In the genomic region with DNA sequence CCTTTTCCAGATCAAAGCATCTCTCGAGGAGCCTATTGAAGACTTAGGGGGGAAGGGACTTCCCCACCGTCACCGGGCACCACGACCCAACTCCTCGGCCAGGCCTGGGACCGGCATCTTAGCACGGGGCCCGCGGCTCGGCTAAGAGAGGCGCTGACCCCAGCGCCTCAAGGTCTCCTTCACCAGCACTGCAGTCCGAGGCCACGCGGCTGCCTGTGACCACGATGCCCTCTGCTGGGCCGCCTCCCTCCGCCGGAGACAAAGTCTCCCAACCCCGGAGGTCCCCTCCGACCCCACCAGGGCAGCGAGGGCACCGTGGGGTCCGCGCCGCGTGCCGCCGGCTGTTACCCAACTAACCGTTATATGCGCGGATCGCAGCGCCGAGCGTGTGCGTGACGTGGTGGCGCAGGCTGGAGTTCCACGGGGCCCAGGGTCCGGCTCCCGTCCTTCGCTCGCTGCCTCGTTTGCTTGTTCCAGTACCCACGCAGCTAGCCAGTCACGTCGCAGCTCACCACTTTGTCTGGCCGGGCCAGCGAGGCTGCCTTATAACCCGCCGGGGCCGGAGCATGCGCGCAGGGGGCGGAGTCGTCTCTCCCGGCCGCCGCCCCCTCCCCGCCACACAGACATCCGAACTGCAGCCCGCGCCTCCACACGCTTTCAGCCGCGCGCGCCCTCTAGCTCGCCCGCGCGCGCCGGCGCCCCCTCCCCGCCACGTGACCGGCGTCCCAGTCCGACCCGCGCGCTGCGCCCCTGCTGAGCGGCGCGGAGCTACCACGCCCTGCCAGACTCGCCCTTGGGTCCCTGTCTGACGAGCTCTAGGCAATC, we compare ENCODE assay signal across 1 cellular context.
TF ChIP-seq lines count a peak whose summit lies in the region.

A gene with protein sequence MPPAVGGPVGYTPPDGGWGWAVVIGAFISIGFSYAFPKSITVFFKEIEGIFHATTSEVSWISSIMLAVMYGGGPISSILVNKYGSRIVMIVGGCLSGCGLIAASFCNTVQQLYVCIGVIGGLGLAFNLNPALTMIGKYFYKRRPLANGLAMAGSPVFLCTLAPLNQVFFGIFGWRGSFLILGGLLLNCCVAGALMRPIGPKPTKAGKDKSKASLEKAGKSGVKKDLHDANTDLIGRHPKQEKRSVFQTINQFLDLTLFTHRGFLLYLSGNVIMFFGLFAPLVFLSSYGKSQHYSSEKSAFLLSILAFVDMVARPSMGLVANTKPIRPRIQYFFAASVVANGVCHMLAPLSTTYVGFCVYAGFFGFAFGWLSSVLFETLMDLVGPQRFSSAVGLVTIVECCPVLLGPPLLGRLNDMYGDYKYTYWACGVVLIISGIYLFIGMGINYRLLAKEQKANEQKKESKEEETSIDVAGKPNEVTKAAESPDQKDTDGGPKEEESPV (minus strand): TSS at position 519 of the 825 bp plus-strand sequence. CDS start 26,888 bp downstream, outside the sequence.

TF ChIP-seq in HEK293, 187 proteins besides CTCF, POLR2A, EP300 and RAD21 (continued from another document and continues in another):
- TF ChIP-seq, protein P1, sequence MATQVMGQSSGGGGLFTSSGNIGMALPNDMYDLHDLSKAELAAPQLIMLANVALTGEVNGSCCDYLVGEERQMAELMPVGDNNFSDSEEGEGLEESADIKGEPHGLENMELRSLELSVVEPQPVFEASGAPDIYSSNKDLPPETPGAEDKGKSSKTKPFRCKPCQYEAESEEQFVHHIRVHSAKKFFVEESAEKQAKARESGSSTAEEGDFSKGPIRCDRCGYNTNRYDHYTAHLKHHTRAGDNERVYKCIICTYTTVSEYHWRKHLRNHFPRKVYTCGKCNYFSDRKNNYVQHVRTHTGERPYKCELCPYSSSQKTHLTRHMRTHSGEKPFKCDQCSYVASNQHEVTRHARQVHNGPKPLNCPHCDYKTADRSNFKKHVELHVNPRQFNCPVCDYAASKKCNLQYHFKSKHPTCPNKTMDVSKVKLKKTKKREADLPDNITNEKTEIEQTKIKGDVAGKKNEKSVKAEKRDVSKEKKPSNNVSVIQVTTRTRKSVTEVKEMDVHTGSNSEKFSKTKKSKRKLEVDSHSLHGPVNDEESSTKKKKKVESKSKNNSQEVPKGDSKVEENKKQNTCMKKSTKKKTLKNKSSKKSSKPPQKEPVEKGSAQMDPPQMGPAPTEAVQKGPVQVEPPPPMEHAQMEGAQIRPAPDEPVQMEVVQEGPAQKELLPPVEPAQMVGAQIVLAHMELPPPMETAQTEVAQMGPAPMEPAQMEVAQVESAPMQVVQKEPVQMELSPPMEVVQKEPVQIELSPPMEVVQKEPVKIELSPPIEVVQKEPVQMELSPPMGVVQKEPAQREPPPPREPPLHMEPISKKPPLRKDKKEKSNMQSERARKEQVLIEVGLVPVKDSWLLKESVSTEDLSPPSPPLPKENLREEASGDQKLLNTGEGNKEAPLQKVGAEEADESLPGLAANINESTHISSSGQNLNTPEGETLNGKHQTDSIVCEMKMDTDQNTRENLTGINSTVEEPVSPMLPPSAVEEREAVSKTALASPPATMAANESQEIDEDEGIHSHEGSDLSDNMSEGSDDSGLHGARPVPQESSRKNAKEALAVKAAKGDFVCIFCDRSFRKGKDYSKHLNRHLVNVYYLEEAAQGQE (tag by site-specific recombination; IDR thresholded peaks at IDR 0.05) = peak; percentile 60
- no peak for TF ChIP-seq ZNF776 (tag by site-specific recombination; IDR thresholded peaks at IDR 0.05; ENCODE audit: borderline replicate concordance)
- peak; percentile 94 for TF ChIP-seq ZFP37 (tag by site-specific recombination; IDR thresholded peaks at IDR 0.05)
- TF ChIP-seq, protein P2, sequence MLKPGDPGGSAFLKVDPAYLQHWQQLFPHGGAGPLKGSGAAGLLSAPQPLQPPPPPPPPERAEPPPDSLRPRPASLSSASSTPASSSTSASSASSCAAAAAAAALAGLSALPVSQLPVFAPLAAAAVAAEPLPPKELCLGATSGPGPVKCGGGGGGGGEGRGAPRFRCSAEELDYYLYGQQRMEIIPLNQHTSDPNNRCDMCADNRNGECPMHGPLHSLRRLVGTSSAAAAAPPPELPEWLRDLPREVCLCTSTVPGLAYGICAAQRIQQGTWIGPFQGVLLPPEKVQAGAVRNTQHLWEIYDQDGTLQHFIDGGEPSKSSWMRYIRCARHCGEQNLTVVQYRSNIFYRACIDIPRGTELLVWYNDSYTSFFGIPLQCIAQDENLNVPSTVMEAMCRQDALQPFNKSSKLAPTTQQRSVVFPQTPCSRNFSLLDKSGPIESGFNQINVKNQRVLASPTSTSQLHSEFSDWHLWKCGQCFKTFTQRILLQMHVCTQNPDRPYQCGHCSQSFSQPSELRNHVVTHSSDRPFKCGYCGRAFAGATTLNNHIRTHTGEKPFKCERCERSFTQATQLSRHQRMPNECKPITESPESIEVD (tag by site-specific recombination; IDR thresholded peaks at IDR 0.05) = no peak
- TF ChIP-seq, protein P3, sequence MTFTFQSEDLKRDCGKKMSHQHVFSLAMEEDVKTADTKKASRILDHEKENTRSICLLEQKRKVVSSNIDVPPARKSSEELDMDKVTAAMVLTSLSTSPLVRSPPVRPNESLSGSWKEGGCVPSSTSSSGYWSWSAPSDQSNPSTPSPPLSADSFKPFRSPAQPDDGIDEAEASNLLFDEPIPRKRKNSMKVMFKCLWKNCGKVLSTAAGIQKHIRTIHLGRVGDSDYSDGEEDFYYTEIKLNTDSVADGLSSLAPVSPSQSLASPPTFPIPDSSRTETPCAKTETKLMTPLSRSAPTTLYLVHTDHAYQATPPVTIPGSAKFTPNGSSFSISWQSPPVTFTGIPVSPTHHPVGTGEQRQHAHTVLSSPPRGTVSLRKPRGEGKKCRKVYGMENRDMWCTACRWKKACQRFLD (tag by site-specific recombination; IDR thresholded peaks at IDR 0.05) = no peak
- peak; percentile 85; the same call in 1 of the 2 replicates for TF ChIP-seq BCL11B (tag by site-specific recombination; IDR thresholded peaks at IDR 0.05; ENCODE audit: low read depth)
- peak; percentile 84; the same call in 1 of the 2 replicates for TF ChIP-seq ZNF324 (tag by site-specific recombination; IDR thresholded peaks at IDR 0.05)
- no peak for TF ChIP-seq MYNN (tag by site-specific recombination; IDR thresholded peaks at IDR 0.05; ENCODE audit: borderline replicate concordance)
- TF ChIP-seq, protein P4, sequence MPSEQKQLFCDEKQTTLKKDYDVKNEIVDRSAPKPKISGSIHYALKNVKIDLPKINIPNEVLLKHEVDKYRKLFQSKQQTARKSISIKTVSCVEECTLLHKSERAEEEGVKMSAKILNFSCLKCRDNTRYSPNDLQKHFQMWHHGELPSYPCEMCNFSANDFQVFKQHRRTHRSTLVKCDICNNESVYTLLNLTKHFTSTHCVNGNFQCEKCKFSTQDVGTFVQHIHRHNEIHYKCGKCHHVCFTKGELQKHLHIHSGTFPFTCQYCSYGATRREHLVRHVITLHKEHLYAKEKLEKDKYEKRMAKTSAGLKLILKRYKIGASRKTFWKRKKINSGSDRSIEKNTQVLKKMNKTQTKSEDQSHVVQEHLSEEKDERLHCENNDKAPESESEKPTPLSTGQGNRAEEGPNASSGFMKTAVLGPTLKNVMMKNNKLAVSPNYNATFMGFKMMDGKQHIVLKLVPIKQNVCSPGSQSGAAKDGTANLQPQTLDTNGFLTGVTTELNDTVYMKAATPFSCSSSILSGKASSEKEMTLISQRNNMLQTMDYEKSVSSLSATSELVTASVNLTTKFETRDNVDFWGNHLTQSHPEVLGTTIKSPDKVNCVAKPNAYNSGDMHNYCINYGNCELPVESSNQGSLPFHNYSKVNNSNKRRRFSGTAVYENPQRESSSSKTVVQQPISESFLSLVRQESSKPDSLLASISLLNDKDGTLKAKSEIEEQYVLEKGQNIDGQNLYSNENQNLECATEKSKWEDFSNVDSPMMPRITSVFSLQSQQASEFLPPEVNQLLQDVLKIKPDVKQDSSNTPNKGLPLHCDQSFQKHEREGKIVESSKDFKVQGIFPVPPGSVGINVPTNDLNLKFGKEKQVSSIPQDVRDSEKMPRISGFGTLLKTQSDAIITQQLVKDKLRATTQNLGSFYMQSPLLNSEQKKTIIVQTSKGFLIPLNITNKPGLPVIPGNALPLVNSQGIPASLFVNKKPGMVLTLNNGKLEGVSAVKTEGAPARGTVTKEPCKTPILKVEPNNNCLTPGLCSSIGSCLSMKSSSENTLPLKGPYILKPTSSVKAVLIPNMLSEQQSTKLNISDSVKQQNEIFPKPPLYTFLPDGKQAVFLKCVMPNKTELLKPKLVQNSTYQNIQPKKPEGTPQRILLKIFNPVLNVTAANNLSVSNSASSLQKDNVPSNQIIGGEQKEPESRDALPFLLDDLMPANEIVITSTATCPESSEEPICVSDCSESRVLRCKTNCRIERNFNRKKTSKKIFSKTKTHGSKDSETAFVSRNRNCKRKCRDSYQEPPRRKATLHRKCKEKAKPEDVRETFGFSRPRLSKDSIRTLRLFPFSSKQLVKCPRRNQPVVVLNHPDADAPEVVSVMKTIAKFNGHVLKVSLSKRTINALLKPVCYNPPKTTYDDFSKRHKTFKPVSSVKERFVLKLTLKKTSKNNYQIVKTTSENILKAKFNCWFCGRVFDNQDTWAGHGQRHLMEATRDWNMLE (tag by site-specific recombination; conservative IDR thresholded peaks at IDR 0.05; ENCODE audit: low read depth) = no peak
- TF ChIP-seq, protein P5, sequence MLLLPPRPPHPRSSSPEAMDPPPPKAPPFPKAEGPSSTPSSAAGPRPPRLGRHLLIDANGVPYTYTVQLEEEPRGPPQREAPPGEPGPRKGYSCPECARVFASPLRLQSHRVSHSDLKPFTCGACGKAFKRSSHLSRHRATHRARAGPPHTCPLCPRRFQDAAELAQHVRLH (tag by site-specific recombination; IDR thresholded peaks at IDR 0.05) = no peak
- no peak for TF ChIP-seq ZNF544 (tag by site-specific recombination; IDR thresholded peaks at IDR 0.05)
- TF ChIP-seq ZNF660 (tag by site-specific recombination; IDR thresholded peaks at IDR 0.05) = peak; percentile 92
- TF ChIP-seq SALL2 (tag by site-specific recombination; IDR thresholded peaks at IDR 0.05; ENCODE audit: borderline replicate concordance) = no peak
- TF ChIP-seq ZBTB48 (tag by site-specific recombination; IDR thresholded peaks at IDR 0.05) = peak; percentile 70; the same call in 1 of the 2 replicates
- TF ChIP-seq ZNF521 (tag by site-specific recombination; IDR thresholded peaks at IDR 0.05) = no peak
- TF ChIP-seq ZNF658 (tag by site-specific recombination; IDR thresholded peaks at IDR 0.05) = no peak
- no peak; the same call in 1 of the 2 replicates for TF ChIP-seq ZNF366 (tag by site-specific recombination; conservative IDR thresholded peaks at IDR 0.05)
- peak; percentile 72 for TF ChIP-seq ZNF184 (tag by site-specific recombination; IDR thresholded peaks at IDR 0.05)
- TF ChIP-seq ZNF302 (tag by site-specific recombination; IDR thresholded peaks at IDR 0.05; ENCODE audit: low read depth) = no peak
- peak; percentile 96 for TF ChIP-seq ZNF561 (tag by site-specific recombination; IDR thresholded peaks at IDR 0.05; ENCODE audit: borderline replicate concordance)
- TF ChIP-seq TCF7L2 (IDR thresholded peaks at IDR 0.05; ENCODE audit: borderline replicate concordance, low read depth, low read length) = peak; percentile 11; the same call in 1 of the 2 replicates
- peak; percentile 93 for TF ChIP-seq KLF10 (tag by site-specific recombination; IDR thresholded peaks at IDR 0.05)
- no peak for TF ChIP-seq SCRT2 (tag by site-specific recombination; IDR thresholded peaks at IDR 0.05)
- TF ChIP-seq, protein P6, sequence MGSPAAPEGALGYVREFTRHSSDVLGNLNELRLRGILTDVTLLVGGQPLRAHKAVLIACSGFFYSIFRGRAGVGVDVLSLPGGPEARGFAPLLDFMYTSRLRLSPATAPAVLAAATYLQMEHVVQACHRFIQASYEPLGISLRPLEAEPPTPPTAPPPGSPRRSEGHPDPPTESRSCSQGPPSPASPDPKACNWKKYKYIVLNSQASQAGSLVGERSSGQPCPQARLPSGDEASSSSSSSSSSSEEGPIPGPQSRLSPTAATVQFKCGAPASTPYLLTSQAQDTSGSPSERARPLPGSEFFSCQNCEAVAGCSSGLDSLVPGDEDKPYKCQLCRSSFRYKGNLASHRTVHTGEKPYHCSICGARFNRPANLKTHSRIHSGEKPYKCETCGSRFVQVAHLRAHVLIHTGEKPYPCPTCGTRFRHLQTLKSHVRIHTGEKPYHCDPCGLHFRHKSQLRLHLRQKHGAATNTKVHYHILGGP (tag by site-specific recombination; IDR thresholded peaks at IDR 0.05) = no peak
- TF ChIP-seq, protein P7, sequence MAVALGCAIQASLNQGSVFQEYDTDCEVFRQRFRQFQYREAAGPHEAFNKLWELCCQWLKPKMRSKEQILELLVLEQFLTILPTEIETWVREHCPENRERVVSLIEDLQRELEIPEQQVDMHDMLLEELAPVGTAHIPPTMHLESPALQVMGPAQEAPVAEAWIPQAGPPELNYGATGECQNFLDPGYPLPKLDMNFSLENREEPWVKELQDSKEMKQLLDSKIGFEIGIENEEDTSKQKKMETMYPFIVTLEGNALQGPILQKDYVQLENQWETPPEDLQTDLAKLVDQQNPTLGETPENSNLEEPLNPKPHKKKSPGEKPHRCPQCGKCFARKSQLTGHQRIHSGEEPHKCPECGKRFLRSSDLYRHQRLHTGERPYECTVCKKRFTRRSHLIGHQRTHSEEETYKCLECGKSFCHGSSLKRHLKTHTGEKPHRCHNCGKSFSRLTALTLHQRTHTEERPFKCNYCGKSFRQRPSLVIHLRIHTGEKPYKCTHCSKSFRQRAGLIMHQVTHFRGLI (tag by site-specific recombination; IDR thresholded peaks at IDR 0.05) = 0 out of 2 replicates have a peak, but pooled peaks have one; percentile 24
- TF ChIP-seq ZNF146 (tag by site-specific recombination; IDR thresholded peaks at IDR 0.05) = no peak
- 0 out of 2 replicates have a peak, but pooled peaks have one; percentile 64 for TF ChIP-seq ZNF239 (tag by site-specific recombination; IDR thresholded peaks at IDR 0.05)
- no peak for TF ChIP-seq ZFP3 (tag by site-specific recombination; IDR thresholded peaks at IDR 0.05; ENCODE audit: low read depth)
- no peak for TF ChIP-seq ZNF529 (tag by site-specific recombination; IDR thresholded peaks at IDR 0.05; ENCODE audit: insufficient replicate concordance)
- TF ChIP-seq ZNF266 (tag by site-specific recombination; IDR thresholded peaks at IDR 0.05; ENCODE audit: low read depth) = no peak
- TF ChIP-seq ZXDB (tag by site-specific recombination; IDR thresholded peaks at IDR 0.05) = peak; percentile 41; the same call in 1 of the 2 replicates
- no peak for TF ChIP-seq ZNF211 (tag by site-specific recombination; IDR thresholded peaks at IDR 0.05; ENCODE audit: low read depth)
- peak; percentile 28; the same call in 1 of the 2 replicates for TF ChIP-seq ZNF596 (tag by site-specific recombination; IDR thresholded peaks at IDR 0.05)
- no peak for TF ChIP-seq ZNF114 (tag by site-specific recombination; IDR thresholded peaks at IDR 0.05)
- no peak for TF ChIP-seq ZNF626 (tag by site-specific recombination; IDR thresholded peaks at IDR 0.05)
- no peak for TF ChIP-seq ZNF514 (tag by site-specific recombination; IDR thresholded peaks at IDR 0.05)
- TF ChIP-seq BCL11A (tag by site-specific recombination; IDR thresholded peaks at IDR 0.05; ENCODE audit: low read depth) = peak; percentile 34; the same call in 1 of the 2 replicates
- TF ChIP-seq ZBTB8A (tag by site-specific recombination; IDR thresholded peaks at IDR 0.05) = peak; percentile 85; the same call in 1 of the 2 replicates
